23 cellular contexts compared by ENCODE assay signal in genomic region chr6:156651438-156651837, GRCh38.
"Had no signal": no experiment of that assay in that cellular context is flagged by ENCODE, and none has a peak within 500 bp of the region (broad histone marks: within the 10 kb centered on the region; RNA-seq: fewer than 3 reads in every experiment).

No MANE protein-coding gene starts in this region.

- FAIRE-seq: frontal cortex had no signal

- H3K4me3 ChIP-seq: esophagus squamous epithelium, left ventricle myocardium inferior, psoas muscle, smooth muscle cell, suprapubic skin, tibial artery had no signal

- H3K4me1 ChIP-seq: esophagus squamous epithelium, parathyroid adenoma, psoas muscle, tibial artery had no signal

- H3K27me3 ChIP-seq: esophagus squamous epithelium, suprapubic skin, tibial artery had no signal

- H3K9ac ChIP-seq: parathyroid adenoma had no signal

- H3K36me3 ChIP-seq: esophagus squamous epithelium, left ventricle myocardium inferior, suprapubic skin, tibial artery had no signal

- ATAC-seq: activated CD8-positive, alpha-beta T cell treated with anti-CD3 and anti-CD28 coated beads for 36 hours; activated naive CD8-positive, alpha-beta T cell treated with anti-CD3 and anti-CD28 coated beads, Interleukin-2, amount 50 U/mL, for 24 hours; activated T-cell treated with anti-CD3 and anti-CD28 coated beads, Interleukin-2, amount 50 U/mL, for 4 hours; activated T-helper 17 cell treated with anti-CD3 and anti-CD28 coated beads, Interleukin-2, amount 50 U/mL, for 72 hours; naive thymus-derived CD4-positive, alpha-beta T cell; psoas muscle; WTC11 had no signal

- H3K9me3 ChIP-seq: esophagus squamous epithelium, left ventricle myocardium inferior, psoas muscle, suprapubic skin, tibial artery had no signal

- DNase-seq: activated CD4-positive, alpha-beta T cell treated with anti-CD3 and anti-CD28 coated beads, Interleukin-2, amount 50 U/mL, for 1 hour; activated CD8-positive, alpha-beta T cell treated with anti-CD3 and anti-CD28 coated beads for 36 hours; activated naive CD8-positive, alpha-beta T cell treated with anti-CD3 and anti-CD28 coated beads, Interleukin-2, amount 50 U/mL, for 24 hours; activated T-cell treated with anti-CD3 and anti-CD28 coated beads, Interleukin-2, amount 50 U/mL, for 4 hours; amygdala; central memory CD4-positive, alpha-beta T cell; effector CD4-positive, alpha-beta T cell; esophagus squamous epithelium; left ventricle myocardium inferior; mammary epithelial cell; naive thymus-derived CD4-positive, alpha-beta T cell; occipital lobe; psoas muscle; stimulated activated CD4-positive, alpha-beta T cell treated with anti-CD3 and anti-CD28 coated beads, Interleukin-2, amount 100 ng/mL, for 24 hours; stimulated activated naive B cell treated with anti-CD40 and anti-IgM and Interleukin-4, amounts not matched to agents 10 μg/mL and 1 μg/mL and 100 μg/mL, for 72 hours; T-helper 9 cell; tibial artery had no signal

- H3K79me2 ChIP-seq: parathyroid adenoma had no signal

- H3K4me2 ChIP-seq: smooth muscle cell had no signal

- H3K27ac ChIP-seq: esophagus squamous epithelium, left ventricle myocardium inferior, parathyroid adenoma, psoas muscle, suprapubic skin, tibial artery had no signal

- H2AFZ ChIP-seq: parathyroid adenoma had no signal
